ENCODE assay signal across 14 cellular contexts in the genomic region with DNA sequence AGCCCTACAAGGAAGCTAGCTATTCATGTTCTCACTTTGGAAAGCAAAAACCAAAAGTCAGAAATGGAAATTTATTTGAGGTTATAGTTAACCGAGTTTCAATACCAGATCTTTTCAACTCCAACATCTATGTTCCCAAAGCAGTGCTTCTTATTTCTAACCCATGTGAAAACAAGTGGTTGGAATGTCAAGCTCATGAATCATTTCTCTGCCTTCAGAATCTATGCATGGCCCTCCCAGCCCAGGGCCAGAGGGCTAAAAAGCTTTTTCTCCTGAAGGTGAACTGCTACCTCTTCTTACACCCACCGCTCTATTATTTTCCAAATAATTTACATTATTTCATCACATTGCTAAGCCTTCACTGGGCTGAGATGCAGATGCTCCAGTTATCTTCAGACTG.
"Had no signal": no experiment of that assay in that cellular context is flagged by ENCODE, and none has a peak within 500 bp of the region (broad histone marks: within the 10 kb centered on the region; RNA-seq: fewer than 3 reads in every experiment).

No MANE protein-coding gene starts in this region.

- H3K9me3 ChIP-seq: heart left ventricle, thyroid gland, uterus had no signal

- H2AFZ ChIP-seq: neural progenitor cell, parathyroid adenoma had no signal

- H3K27me3 ChIP-seq: heart left ventricle, neural progenitor cell, thyroid gland, uterus had no signal

- H3K4me2 ChIP-seq: neural progenitor cell had no signal

- H3K4me3 ChIP-seq: heart left ventricle, neural progenitor cell, skin epidermis, thyroid gland, uterus had no signal

- H3K4me1 ChIP-seq: heart left ventricle, parathyroid adenoma, thyroid gland, uterus had no signal

- DNase-seq: activated CD4-positive, alpha-beta memory T cell treated with anti-CD3 and anti-CD28 coated beads, Interleukin-2, amount 10 ng/mL, durations not matched to agents 7 days and 5 days; activated gamma-delta T cell; activated T-cell treated with anti-CD3 and anti-CD28 coated beads, Interleukin-2, amount 50 U/mL, for 48 hours; aorta; dermis blood vessel endothelial cell; heart left ventricle; kidney; left ventricle myocardium superior; retina; thyroid gland; uterus had no signal

- H3K79me2 ChIP-seq: parathyroid adenoma had no signal

- H3K9ac ChIP-seq: neural progenitor cell, parathyroid adenoma had no signal

- H3K27ac ChIP-seq: heart left ventricle, neural progenitor cell, parathyroid adenoma, skin epidermis, thyroid gland, uterus had no signal

- H3K36me3 ChIP-seq: heart left ventricle, neural progenitor cell, thyroid gland, uterus had no signal
